ENCODE assay signal across 17 cellular contexts in the genomic region with DNA sequence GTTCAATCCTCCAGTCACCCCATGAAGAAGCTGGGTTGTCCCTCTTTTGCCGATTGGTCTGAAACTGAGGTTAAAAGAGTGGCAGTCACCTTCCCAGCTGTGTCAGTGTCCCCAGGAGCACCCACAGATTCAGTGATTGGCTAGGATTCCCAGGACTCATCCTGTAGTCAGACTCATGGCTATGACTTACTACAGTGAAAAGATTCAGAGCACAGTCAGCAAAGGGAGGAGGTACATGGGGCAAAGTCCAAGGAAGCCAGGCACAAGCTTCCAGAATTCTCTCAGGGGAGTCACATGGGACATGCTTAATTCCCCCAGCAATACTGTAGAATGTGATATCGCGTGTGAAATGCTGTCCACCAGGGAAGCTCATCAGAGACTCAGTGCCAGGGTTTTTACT. TPM values are rescaled to one million over a fixed set of nuclear protein-coding genes. Genes with fewer than 3 reads are reported as not detected.
DNase-seq lines count a peak whose midpoint lies in the region; ATAC-seq and TF ChIP-seq lines count a peak whose summit lies in the region.
"Had no signal": no experiment of that assay in that cellular context is flagged by ENCODE, and none has a peak within 500 bp of the region (broad histone marks: within the 10 kb centered on the region; RNA-seq: fewer than 3 reads in every experiment).

No MANE protein-coding gene starts in this region.

- H3K14ac ChIP-seq in IMR-90 (replicated peaks; ENCODE audit: low read depth, low read length): no peak overlapping the region

- H2AK5ac ChIP-seq in IMR-90 (ENCODE audit: low read depth, low read length): no peak overlapping the region

- no peak overlapping the region for H3K4me3 ChIP-seq in IMR-90 (ENCODE audit: insufficient read depth, low read depth, low read length)
- no peak overlapping the region for H3K4me3 ChIP-seq in liver (ENCODE audit: low read depth in 1 of 3, low read length in 3 of 3)
- H3K4me3 ChIP-seq: SJSA1 had no signal

- H2AFZ ChIP-seq in IMR-90 (replicated peaks; ENCODE audit: low read length, poor library complexity): no peak overlapping the region

- no peak overlapping the region for H4K5ac ChIP-seq in IMR-90 (ENCODE audit: low read depth, low read length)

- H4K8ac ChIP-seq in IMR-90 (ENCODE audit: low read depth in 2 of 2, low read length in 2 of 2): no peak overlapping the region

- TF ChIP-seq RAD21 in IMR-90 (IDR thresholded peaks at IDR 0.05; ENCODE audit: low read length) (no peak), liver (IDR thresholded peaks at IDR 0.05) (no peak)

- no peaks in the 10 kb centered on the region for H4K20me1 ChIP-seq in IMR-90 (ENCODE audit: insufficient read depth, low read length)

- no peak for TF ChIP-seq CTCF in IMR-90 (conservative IDR thresholded peaks at IDR 0.05; ENCODE audit: low read depth, low read length)
- TF ChIP-seq CTCF in liver (IDR thresholded peaks at IDR 0.05; ENCODE audit: low read depth, low read length, missing input control): no peak

- peak; percentile 21 for DNase-seq in IMR-90
- no peak for DNase-seq in epithelial cell of prostate (ENCODE audit: low read depth, low spot score)
- DNase-seq in stromal cell of bone marrow (ENCODE audit: low read depth): peak; percentile 21
- no peak for DNase-seq in NCI-H510A treated with DMSO at 0.1 percent for 48 hours (lab: John Stamatoyannopoulos, UW)
- DNase-seq in DMS79 (lab: John Stamatoyannopoulos, UW): no peak
- DNase-seq in anterior cingulate cortex (lab: John Stamatoyannopoulos, UW): no peak
- DNase-seq: CD8-positive, alpha-beta T cell; GF-D8; GOT3; HFFc6; NCI-H146; NCI-H2081 treated with DMSO at 0.1 percent for 48 hours; NCI-H226; NCI-H526 treated with DMSO at 0.1 percent for 48 hours had no signal

- H3K36me3 ChIP-seq in IMR-90 (ENCODE audit: control insufficient read depth, insufficient read depth, low read length) (peaks cover 63% of the 10 kb centered on the region), liver (ENCODE audit: control insufficient read depth in 4 of 4, insufficient read depth in 3 of 4, low read depth in 1 of 4, low read length in 3 of 4) (peaks cover 43 to 73% (median 67%) of the 10 kb centered on the region in 4 donors)

- H2AK9ac ChIP-seq in IMR-90 (replicated peaks; ENCODE audit: low read depth, low read length, poor library complexity): no peak overlapping the region

- CTCF ChIA-PET in IMR-90 (lab: Yijun Ruan, JAX): no interaction called here

- no peak for TF ChIP-seq POLR2A in IMR-90 (IDR thresholded peaks at IDR 0.05; ENCODE audit: low read depth, low read length)

- BruUV-seq in IMR-90 (replicated peaks; lab: Mats Ljungman, UMichigan): no TSS peak

- H3K9ac ChIP-seq in IMR-90 (ENCODE audit: low read depth, low read length) (no peak overlapping the region), liver (ENCODE audit: low read depth in 1 of 2, low read length in 2 of 2) (no peak overlapping the region)

- no peaks in the 10 kb centered on the region for H3K27me3 ChIP-seq in IMR-90 (ENCODE audit: control insufficient read depth, insufficient read depth, low read length)
- H3K27me3 ChIP-seq in liver (ENCODE audit: control insufficient read depth in 4 of 4, insufficient read depth in 4 of 4, low read length in 3 of 4): no peaks in the 10 kb centered on the region
- H3K27me3 ChIP-seq: SJSA1 had no signal

- no peak overlapping the region for H3K18ac ChIP-seq in IMR-90 (ENCODE audit: low read depth, low read length)

- H3K4me2 ChIP-seq in IMR-90 (ENCODE audit: low read depth, low read length): no peak overlapping the region

- WGBS in IMR-90 (ENCODE audit: extremely low coverage in 2 of 2, insufficient read length in 1 of 2), 2 experiments: 100% methylated on average over 2 of the region's 3 CpGs; no CpG with 5 or more reads in 1 of the 2 experiments
- 95% methylated on average over 3 of the region's 3 CpGs for WGBS in liver

- no peak for ATAC-seq in IMR-90 (ENCODE audit: low read depth)
- ATAC-seq: CD8-positive, alpha-beta T cell had no signal

- POLR2A ChIA-PET in IMR-90 (lab: Charles Lee; ENCODE audit: unreplicated experiment): no interaction called here

- H3K4ac ChIP-seq in IMR-90 (ENCODE audit: low read depth, low read length): no peak overlapping the region

- H3K56ac ChIP-seq in IMR-90 (ENCODE audit: extremely low read depth, insufficient read depth, low read length): no peak overlapping the region

- peaks cover 31% of the 10 kb centered on the region for H3K9me3 ChIP-seq in IMR-90 (ENCODE audit: control insufficient read depth, insufficient read depth, low read length)
- H3K9me3 ChIP-seq in liver (ENCODE audit: control insufficient read depth in 4 of 4, low read length in 3 of 4): peaks cover 15 to 34% (median 22%) of the 10 kb centered on the region in 4 donors

- intact Hi-C loops in IMR-90 (cut with micrococcal nuclease): no loop called here

- peaks cover 3 to 7% of the 10 kb centered on the region in 2 experiments; a peak in 2 of 4 replicates for H3K79me1 ChIP-seq in IMR-90 (ENCODE audit: low read depth in 1 of 2, low read length in 2 of 2)

- H2BK15ac ChIP-seq in IMR-90 (ENCODE audit: low read depth, low read length): no peak overlapping the region

- H3K9me1 ChIP-seq in IMR-90 (ENCODE audit: insufficient read depth, low read length): no peaks in the 10 kb centered on the region

- no peak overlapping the region for H2BK5ac ChIP-seq in IMR-90 (ENCODE audit: low read depth, low read length, poor library complexity, severe bottlenecking)

- H3K4me1 ChIP-seq in IMR-90 (ENCODE audit: control insufficient read depth, insufficient read depth, low read length) (no peaks in the 10 kb centered on the region), liver (ENCODE audit: control insufficient read depth in 4 of 4, insufficient read depth in 4 of 4, low read length in 3 of 4) (peaks cover 0 to 6% (median 3%) of the 10 kb centered on the region in 4 donors)
- H3K4me1 ChIP-seq: SJSA1 had no signal

- H3K27ac ChIP-seq in IMR-90 (ENCODE audit: insufficient read depth, low read length) (no peak overlapping the region), epithelial cell of prostate (peak overlapping the region; percentile 20), liver (ENCODE audit: low read depth in 1 of 2, low read length in 2 of 2) (no peak overlapping the region)
- H3K27ac ChIP-seq: RWPE1, SJSA1 had no signal

- no peak overlapping the region for H4K91ac ChIP-seq in IMR-90 (ENCODE audit: insufficient read depth, low read depth, low read length)

- no peak overlapping the region for H2BK20ac ChIP-seq in IMR-90 (ENCODE audit: low read depth, low read length)

- in situ Hi-C loops in IMR-90 (cut with MboI; ENCODE audit: low sequenced_read_pairs): no loop called here

- H2BK120ac ChIP-seq in IMR-90 (ENCODE audit: low read depth, low read length): no peak overlapping the region

- H3K23ac ChIP-seq in IMR-90 (ENCODE audit: low read depth, low read length): no peak overlapping the region

- dilution Hi-C loops in IMR-90 (cut with HindIII; ENCODE audit: low sequenced_read_pairs, unreplicated experiment): no loop called here

TF ChIP-seq in IMR-90, 13 proteins besides CTCF, POLR2A, EP300 and RAD21 (continues in another document):
- no peak for TF ChIP-seq FOS (IDR thresholded peaks at IDR 0.05; ENCODE audit: low read depth, low read length)
- TF ChIP-seq NFE2L2 (IDR thresholded peaks at IDR 0.05; ENCODE audit: low read depth, low read length): no peak
- no peak for TF ChIP-seq RCOR1 (IDR thresholded peaks at IDR 0.05; ENCODE audit: insufficient replicate concordance, low read length)
- TF ChIP-seq RFX5 (IDR thresholded peaks at IDR 0.05; ENCODE audit: low read depth, low read length): no peak
- no peak for TF ChIP-seq MAFK (IDR thresholded peaks at IDR 0.05; ENCODE audit: low read depth, low read length)
- no peak for TF ChIP-seq BHLHE40 (IDR thresholded peaks at IDR 0.05; ENCODE audit: low read depth, low read length)
- no peak for TF ChIP-seq MXI1 (IDR thresholded peaks at IDR 0.05; ENCODE audit: borderline replicate concordance, low read depth, low read length)
- no peak for TF ChIP-seq MAZ (IDR thresholded peaks at IDR 0.05; ENCODE audit: borderline replicate concordance, low read depth, low read length)
- no peak for TF ChIP-seq CHD1 (IDR thresholded peaks at IDR 0.05; ENCODE audit: low read depth, low read length)

TF ChIP-seq in liver, 16 proteins besides CTCF, POLR2A, EP300 and RAD21:
- no peak for TF ChIP-seq GABPA (IDR thresholded peaks at IDR 0.05 in 1 of 2, conservative IDR thresholded peaks at IDR 0.05 in 1 of 2)
- no peak for TF ChIP-seq MAX (IDR thresholded peaks at IDR 0.05)
- TF ChIP-seq, protein P1, sequence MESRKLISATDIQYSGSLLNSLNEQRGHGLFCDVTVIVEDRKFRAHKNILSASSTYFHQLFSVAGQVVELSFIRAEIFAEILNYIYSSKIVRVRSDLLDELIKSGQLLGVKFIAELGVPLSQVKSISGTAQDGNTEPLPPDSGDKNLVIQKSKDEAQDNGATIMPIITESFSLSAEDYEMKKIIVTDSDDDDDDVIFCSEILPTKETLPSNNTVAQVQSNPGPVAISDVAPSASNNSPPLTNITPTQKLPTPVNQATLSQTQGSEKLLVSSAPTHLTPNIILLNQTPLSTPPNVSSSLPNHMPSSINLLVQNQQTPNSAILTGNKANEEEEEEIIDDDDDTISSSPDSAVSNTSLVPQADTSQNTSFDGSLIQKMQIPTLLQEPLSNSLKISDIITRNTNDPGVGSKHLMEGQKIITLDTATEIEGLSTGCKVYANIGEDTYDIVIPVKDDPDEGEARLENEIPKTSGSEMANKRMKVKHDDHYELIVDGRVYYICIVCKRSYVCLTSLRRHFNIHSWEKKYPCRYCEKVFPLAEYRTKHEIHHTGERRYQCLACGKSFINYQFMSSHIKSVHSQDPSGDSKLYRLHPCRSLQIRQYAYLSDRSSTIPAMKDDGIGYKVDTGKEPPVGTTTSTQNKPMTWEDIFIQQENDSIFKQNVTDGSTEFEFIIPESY (IDR thresholded peaks at IDR 0.05): no peak
- TF ChIP-seq HNF4A (conservative IDR thresholded peaks at IDR 0.05): peak; percentile 43 to 44
- TF ChIP-seq FOXA1 (IDR thresholded peaks at IDR 0.05): no peak
- TF ChIP-seq NR2F2 (IDR thresholded peaks at IDR 0.05): no peak

RNA-seq across cellular contexts. Expression of gene ZNF473, which starts 14.2 kb away (rescaled TPM):
- total RNA-seq in IMR-90 (2012; rRNA removed): 10.8 and 13.3 TPM in 2 replicates
- polyA plus RNA-seq in IMR-90 (2012; rRNA removed): 3.6 and 4.5 TPM in 2 replicates
- polyA plus RNA-seq in IMR-90 (2012; cell fraction: cytosol; rRNA removed): 1.2 and 1.9 TPM in 2 replicates
- polyA plus RNA-seq in IMR-90 (2012; cell fraction: nucleus; rRNA removed; ENCODE audit: low replicate concordance): 5.0 and 6.3 TPM in 2 replicates
- 1 to 10 TPM; 3.6 to 4.0 TPM for total RNA-seq in liver
- 1 to 10 TPM in 1 of 2 donors, under 1 TPM in 1; 0.92 to 1.9 TPM for polyA plus RNA-seq in liver

RNA-seq across cellular contexts. Expression of gene VRK3, which starts 14.8 kb away (rescaled TPM):
- total RNA-seq in IMR-90 (2012; rRNA removed): 20.6 and 28.7 TPM in 2 replicates
- 27.9 and 35.8 TPM in 2 replicates for polyA plus RNA-seq in IMR-90 (2012; rRNA removed)
- 25.1 and 26.2 TPM in 2 replicates for polyA plus RNA-seq in IMR-90 (2012; cell fraction: cytosol; rRNA removed)
- 35.4 and 41.3 TPM in 2 replicates for polyA plus RNA-seq in IMR-90 (2012; cell fraction: nucleus; rRNA removed; ENCODE audit: low replicate concordance)
- total RNA-seq in liver: 10 to 100 TPM; 16.2 to 23.0 TPM
- 10 to 100 TPM; 17.7 to 23.6 TPM for polyA plus RNA-seq in liver

Comparison
In these comparisons a context has a peak if more than half of its experiments do, and no peak if none do; other contexts are left out.
1. DNase-seq: peak in IMR-90 (single experiment) and stromal cell of bone marrow (single experiment); none in epithelial cell of prostate (single experiment), NCI-H510A treated with DMSO at 0.1 percent for 48 hours (single experiment), DMS79 (single experiment) and anterior cingulate cortex (0 of 58).